ENCODE assay signal across 1 cellular context in the genomic region with DNA sequence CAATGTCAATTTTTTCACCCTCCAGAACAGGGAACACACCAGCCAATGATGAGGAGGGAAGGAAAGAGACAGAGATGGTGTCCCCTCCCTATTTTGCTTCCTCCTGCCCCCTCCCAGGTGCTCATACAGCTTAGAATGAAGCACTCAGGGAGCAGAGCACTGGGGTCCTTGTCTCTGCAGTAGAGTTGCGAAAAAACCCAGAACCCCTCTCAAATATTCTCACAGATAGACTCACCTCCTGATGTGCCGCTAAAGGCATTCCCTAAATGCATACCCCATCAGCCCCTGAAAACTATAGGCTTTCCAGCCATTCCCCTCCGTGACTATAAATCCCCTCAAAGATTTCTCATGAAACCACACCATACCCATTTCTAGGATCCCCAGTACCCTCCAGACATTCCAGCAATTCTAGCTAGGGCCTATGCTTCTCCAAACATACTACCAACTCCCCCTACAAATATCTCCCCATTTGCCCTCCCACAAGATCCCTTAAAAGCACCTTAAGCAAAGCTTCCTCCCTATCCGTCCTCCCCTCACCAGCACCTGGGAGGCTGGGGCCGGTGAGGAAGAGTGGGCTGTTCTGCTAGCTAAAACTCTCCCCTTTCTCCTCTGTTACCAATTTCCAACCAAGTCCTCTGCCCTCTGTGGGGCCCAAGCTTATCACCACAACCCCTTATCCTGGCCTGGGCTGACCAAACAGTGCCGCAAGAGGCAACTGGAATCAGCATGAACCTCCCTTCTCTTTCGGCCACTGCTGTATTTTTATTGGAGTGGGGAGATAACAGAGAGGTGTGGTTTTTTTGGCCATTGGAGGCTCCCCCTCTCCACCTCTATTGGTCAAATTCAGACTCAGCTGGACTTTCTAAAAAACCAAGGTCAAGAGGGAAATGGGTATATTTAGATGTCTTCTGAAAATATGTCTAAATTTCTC.
TF ChIP-seq lines count a peak whose summit lies in the region.

No MANE protein-coding gene starts in this region.

TF ChIP-seq in K562, 482 proteins besides CTCF, POLR2A, EP300 and RAD21 (continued from another document):
- TF ChIP-seq, protein P1, sequence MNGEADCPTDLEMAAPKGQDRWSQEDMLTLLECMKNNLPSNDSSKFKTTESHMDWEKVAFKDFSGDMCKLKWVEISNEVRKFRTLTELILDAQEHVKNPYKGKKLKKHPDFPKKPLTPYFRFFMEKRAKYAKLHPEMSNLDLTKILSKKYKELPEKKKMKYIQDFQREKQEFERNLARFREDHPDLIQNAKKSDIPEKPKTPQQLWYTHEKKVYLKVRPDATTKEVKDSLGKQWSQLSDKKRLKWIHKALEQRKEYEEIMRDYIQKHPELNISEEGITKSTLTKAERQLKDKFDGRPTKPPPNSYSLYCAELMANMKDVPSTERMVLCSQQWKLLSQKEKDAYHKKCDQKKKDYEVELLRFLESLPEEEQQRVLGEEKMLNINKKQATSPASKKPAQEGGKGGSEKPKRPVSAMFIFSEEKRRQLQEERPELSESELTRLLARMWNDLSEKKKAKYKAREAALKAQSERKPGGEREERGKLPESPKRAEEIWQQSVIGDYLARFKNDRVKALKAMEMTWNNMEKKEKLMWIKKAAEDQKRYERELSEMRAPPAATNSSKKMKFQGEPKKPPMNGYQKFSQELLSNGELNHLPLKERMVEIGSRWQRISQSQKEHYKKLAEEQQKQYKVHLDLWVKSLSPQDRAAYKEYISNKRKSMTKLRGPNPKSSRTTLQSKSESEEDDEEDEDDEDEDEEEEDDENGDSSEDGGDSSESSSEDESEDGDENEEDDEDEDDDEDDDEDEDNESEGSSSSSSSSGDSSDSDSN (IDR thresholded peaks at IDR 0.05; ENCODE audit: borderline replicate concordance in 1 of 2, low read depth in 2 of 2, low read length in 2 of 2): peak in 1 of 2 experiments; percentile 33; a peak in 1 of 4 replicates
- TF ChIP-seq ZNF79 (CRISPR knock-in tag; IDR thresholded peaks at IDR 0.05; ENCODE audit: low read depth): no peak
- no peak for TF ChIP-seq TEAD2 (tag; IDR thresholded peaks at IDR 0.05)
- TF ChIP-seq ZNF644 (tag; IDR thresholded peaks at IDR 0.05; ENCODE audit: low read depth): no peak
- TF ChIP-seq CHD2 (IDR thresholded peaks at IDR 0.05; ENCODE audit: low read depth, low read length): no peak
- TF ChIP-seq TAF7 (tag; IDR thresholded peaks at IDR 0.05): no peak
- no peak for TF ChIP-seq MBD2 (IDR thresholded peaks at IDR 0.05; ENCODE audit: borderline replicate concordance, low read depth)
- no peak for TF ChIP-seq NR4A1 (CRISPR knock-in tag; IDR thresholded peaks at IDR 0.05)
- TF ChIP-seq NR4A1 (tag; IDR thresholded peaks at IDR 0.05): no peak
- TF ChIP-seq NFXL1 (CRISPR knock-in tag; IDR thresholded peaks at IDR 0.05): no peak
- no peak for TF ChIP-seq BRF1 (IDR thresholded peaks at IDR 0.05; ENCODE audit: borderline replicate concordance, extremely low read depth, insufficient read length)
- TF ChIP-seq, protein P2, sequence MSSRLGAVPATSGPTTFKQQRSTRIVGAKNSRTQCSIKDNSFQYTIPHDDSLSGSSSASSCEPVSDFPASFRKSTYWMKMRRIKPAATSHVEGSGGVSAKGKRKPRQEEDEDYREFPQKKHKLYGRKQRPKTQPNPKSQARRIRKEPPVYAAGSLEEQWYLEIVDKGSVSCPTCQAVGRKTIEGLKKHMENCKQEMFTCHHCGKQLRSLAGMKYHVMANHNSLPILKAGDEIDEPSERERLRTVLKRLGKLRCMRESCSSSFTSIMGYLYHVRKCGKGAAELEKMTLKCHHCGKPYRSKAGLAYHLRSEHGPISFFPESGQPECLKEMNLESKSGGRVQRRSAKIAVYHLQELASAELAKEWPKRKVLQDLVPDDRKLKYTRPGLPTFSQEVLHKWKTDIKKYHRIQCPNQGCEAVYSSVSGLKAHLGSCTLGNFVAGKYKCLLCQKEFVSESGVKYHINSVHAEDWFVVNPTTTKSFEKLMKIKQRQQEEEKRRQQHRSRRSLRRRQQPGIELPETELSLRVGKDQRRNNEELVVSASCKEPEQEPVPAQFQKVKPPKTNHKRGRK (tag; IDR thresholded peaks at IDR 0.05): no peak
- TF ChIP-seq TAF1 (IDR thresholded peaks at IDR 0.05; ENCODE audit: control insufficient read depth, extremely low read depth, insufficient read depth, low read length, severe bottlenecking): no peak
- no peak for TF ChIP-seq PCBP1 (IDR thresholded peaks at IDR 0.05; ENCODE audit: low read depth, low read length, poor library complexity, severe bottlenecking)
- TF ChIP-seq, protein P3, sequence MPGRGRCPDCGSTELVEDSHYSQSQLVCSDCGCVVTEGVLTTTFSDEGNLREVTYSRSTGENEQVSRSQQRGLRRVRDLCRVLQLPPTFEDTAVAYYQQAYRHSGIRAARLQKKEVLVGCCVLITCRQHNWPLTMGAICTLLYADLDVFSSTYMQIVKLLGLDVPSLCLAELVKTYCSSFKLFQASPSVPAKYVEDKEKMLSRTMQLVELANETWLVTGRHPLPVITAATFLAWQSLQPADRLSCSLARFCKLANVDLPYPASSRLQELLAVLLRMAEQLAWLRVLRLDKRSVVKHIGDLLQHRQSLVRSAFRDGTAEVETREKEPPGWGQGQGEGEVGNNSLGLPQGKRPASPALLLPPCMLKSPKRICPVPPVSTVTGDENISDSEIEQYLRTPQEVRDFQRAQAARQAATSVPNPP (IDR thresholded peaks at IDR 0.05; ENCODE audit: borderline replicate concordance, insufficient read depth, insufficient read length): no peak
- TF ChIP-seq RBM39 (optimal IDR thresholded peaks at IDR 0.05; ENCODE audit: low read depth, low read length): no peak
- TF ChIP-seq XRCC4 (IDR thresholded peaks at IDR 0.05; ENCODE audit: extremely low read depth, insufficient read depth, insufficient read length): no peak
- no peak for TF ChIP-seq ZNF175 (CRISPR knock-in tag; IDR thresholded peaks at IDR 0.05; ENCODE audit: low read depth)
- TF ChIP-seq, protein P4, sequence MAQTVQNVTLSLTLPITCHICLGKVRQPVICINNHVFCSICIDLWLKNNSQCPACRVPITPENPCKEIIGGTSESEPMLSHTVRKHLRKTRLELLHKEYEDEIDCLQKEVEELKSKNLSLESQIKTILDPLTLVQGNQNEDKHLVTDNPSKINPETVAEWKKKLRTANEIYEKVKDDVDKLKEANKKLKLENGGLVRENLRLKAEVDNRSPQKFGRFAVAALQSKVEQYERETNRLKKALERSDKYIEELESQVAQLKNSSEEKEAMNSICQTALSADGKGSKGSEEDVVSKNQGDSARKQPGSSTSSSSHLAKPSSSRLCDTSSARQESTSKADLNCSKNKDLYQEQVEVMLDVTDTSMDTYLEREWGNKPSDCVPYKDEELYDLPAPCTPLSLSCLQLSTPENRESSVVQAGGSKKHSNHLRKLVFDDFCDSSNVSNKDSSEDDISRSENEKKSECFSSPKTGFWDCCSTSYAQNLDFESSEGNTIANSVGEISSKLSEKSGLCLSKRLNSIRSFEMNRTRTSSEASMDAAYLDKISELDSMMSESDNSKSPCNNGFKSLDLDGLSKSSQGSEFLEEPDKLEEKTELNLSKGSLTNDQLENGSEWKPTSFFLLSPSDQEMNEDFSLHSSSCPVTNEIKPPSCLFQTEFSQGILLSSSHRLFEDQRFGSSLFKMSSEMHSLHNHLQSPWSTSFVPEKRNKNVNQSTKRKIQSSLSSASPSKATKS (CRISPR knock-in tag; IDR thresholded peaks at IDR 0.05): no peak
- TF ChIP-seq ZFPM2 (CRISPR knock-in tag; IDR thresholded peaks at IDR 0.05): no peak
- peak; percentile 67 for TF ChIP-seq ARID1B (IDR thresholded peaks at IDR 0.05)
- no peak for TF ChIP-seq ZNF41 (CRISPR knock-in tag; conservative IDR thresholded peaks at IDR 0.05)
- no peak for TF ChIP-seq ZNF184 (CRISPR knock-in tag; IDR thresholded peaks at IDR 0.05)
- TF ChIP-seq ZNF785 (CRISPR knock-in tag; IDR thresholded peaks at IDR 0.05): no peak
- no peak for TF ChIP-seq ZNF316 (IDR thresholded peaks at IDR 0.05)
- no peak for TF ChIP-seq POLR2B (IDR thresholded peaks at IDR 0.05; ENCODE audit: low read depth, partially characterized antibody)
- TF ChIP-seq, protein P5, sequence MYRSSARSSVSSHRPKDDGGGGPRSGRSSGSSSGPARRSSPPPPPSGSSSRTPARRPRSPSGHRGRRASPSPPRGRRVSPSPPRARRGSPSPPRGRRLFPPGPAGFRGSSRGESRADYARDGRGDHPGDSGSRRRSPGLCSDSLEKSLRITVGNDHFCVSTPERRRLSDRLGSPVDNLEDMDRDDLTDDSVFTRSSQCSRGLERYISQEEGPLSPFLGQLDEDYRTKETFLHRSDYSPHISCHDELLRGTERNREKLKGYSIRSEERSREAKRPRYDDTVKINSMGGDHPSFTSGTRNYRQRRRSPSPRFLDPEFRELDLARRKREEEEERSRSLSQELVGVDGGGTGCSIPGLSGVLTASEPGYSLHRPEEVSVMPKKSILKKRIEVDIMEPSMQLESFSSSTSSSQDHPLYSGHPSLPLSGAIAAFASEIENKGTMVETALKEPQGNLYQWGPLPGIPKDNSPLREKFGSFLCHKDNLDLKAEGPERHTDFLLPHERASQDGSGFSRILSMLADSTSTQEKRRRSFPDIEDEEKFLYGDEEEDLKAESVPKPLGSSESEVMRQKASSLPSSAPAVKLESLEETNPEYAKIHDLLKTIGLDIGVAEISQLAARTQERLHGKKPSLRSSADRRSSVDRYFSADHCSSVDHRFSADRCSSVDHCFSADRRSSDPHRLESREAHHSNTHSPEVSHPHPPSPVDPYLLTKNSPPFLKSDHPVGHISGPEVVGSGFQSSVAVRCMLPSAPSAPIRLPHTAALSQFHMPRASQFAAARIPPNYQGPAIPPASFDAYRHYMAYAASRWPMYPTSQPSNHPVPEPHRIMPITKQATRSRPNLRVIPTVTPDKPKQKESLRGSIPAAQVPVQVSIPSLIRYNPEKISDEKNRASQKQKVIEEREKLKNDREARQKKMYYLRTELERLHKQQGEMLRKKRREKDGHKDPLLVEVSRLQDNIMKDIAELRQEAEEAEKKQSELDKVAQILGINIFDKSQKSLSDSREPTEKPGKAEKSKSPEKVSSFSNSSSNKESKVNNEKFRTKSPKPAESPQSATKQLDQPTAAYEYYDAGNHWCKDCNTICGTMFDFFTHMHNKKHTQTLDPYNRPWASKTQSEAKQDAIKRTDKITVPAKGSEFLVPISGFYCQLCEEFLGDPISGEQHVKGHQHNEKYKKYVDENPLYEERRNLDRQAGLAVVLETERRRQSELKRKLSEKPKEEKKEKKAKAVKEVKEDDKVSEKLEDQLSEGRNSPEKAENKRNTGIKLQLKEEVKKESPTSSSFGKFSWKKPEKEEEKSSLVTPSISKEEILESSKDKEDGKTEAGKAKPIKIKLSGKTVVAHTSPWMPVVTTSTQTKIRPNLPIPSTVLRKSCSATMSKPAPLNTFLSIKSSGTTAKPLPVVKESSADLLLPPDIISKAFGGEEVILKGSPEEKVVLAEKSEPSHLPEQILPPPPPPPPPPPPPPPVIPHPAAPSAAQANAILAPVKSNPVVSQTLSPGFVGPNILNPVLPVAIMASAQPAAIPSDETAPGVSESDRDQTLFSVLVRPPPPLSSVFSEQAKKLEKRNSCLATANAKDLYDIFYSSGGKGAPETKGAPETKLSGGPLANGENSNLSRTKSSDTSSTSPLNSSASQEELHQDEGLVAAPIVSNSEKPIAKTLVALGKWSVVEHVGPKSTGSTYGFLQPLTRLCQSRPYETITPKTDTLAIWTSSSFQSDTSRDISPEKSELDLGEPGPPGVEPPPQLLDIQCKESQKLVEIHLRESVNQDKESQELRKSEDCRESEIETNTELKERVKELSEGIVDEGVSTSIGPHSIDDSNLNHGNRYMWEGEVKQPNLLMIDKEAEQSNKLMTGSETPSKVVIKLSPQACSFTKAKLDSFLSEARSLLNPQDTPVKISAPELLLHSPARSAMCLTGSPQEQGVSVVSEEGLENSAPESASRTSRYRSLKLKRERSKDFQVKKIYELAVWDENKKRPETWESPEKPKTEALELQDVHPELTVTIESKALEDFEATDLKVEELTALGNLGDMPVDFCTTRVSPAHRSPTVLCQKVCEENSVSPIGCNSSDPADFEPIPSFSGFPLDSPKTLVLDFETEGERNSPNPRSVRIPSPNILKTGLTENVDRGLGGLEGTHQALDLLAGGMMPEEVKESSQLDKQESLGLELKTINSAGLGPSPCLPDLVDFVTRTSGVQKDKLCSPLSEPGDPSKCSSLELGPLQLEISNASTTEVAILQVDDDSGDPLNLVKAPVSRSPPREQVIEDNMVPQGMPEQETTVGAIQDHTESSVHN (IDR thresholded peaks at IDR 0.05; ENCODE audit: borderline replicate concordance in 1 of 2, low read depth in 1 of 2): no peak
- TF ChIP-seq ZNF668 (CRISPR knock-in tag; IDR thresholded peaks at IDR 0.05): no peak
- TF ChIP-seq, protein P6, sequence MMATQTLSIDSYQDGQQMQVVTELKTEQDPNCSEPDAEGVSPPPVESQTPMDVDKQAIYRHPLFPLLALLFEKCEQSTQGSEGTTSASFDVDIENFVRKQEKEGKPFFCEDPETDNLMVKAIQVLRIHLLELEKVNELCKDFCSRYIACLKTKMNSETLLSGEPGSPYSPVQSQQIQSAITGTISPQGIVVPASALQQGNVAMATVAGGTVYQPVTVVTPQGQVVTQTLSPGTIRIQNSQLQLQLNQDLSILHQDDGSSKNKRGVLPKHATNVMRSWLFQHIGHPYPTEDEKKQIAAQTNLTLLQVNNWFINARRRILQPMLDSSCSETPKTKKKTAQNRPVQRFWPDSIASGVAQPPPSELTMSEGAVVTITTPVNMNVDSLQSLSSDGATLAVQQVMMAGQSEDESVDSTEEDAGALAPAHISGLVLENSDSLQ (IDR thresholded peaks at IDR 0.05): no peak
- 0 out of 2 replicates have a peak, but pooled peaks have one; percentile 39 for TF ChIP-seq GATA2 (CRISPR knock-in tag; IDR thresholded peaks at IDR 0.05)
- TF ChIP-seq PTRF (tag; IDR thresholded peaks at IDR 0.05): no peak
- no peak for TF ChIP-seq ZNF217 (CRISPR knock-in tag; IDR thresholded peaks at IDR 0.05)
- TF ChIP-seq TOE1 (IDR thresholded peaks at IDR 0.05; ENCODE audit: borderline replicate concordance): no peak
- no peak for TF ChIP-seq TOE1 (CRISPR knock-in tag; IDR thresholded peaks at IDR 0.05; ENCODE audit: borderline replicate concordance, low read depth)
- TF ChIP-seq, protein P7, sequence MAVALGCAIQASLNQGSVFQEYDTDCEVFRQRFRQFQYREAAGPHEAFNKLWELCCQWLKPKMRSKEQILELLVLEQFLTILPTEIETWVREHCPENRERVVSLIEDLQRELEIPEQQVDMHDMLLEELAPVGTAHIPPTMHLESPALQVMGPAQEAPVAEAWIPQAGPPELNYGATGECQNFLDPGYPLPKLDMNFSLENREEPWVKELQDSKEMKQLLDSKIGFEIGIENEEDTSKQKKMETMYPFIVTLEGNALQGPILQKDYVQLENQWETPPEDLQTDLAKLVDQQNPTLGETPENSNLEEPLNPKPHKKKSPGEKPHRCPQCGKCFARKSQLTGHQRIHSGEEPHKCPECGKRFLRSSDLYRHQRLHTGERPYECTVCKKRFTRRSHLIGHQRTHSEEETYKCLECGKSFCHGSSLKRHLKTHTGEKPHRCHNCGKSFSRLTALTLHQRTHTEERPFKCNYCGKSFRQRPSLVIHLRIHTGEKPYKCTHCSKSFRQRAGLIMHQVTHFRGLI (CRISPR knock-in tag; IDR thresholded peaks at IDR 0.05): no peak
